ENCODE assay signal across 14 cellular contexts in the genomic region with DNA sequence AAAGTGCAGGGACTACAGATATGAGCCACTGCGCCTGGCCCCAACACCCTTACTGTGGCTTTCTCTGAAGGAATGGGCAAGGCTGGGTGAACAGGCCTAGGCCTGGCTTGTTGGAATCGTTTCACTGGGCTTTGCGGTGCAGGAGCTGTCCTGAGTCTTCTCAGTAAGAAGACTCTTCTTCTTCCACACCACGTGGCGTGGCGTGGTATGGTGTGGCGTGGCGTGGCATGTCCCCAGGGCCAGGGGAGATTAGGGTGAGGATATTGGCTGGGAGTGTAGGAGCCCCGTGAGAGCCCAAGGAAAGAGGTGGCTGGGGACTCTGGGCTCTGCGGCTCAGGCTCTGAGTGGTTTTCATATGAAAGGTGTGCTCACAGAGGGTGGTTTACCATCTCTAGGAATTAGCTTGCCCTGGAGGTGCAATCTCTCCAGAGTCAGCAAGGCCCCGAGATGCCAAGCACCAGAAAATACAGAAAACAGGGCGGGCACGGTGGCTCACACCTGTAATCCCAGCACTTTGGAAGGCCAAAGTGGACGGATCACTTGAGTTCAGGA.
DNase-seq lines count a peak whose midpoint lies in the region; ATAC-seq and TF ChIP-seq lines count a peak whose summit lies in the region.
"Had no signal": no experiment of that assay in that cellular context is flagged by ENCODE, and none has a peak within 500 bp of the region (broad histone marks: within the 10 kb centered on the region; RNA-seq: fewer than 3 reads in every experiment).

No MANE protein-coding gene starts in this region.

- peaks cover 8% of the 10 kb centered on the region for H3K36me3 Mint-ChIP-seq in chondrocyte (ENCODE audit: low read depth)

- no peaks in the 10 kb centered on the region for H3K27me3 Mint-ChIP-seq in chondrocyte (ENCODE audit: low read depth)
- H3K27me3 Mint-ChIP-seq: CD8-positive, alpha-beta memory T cell had no signal

- H3K4me3 Mint-ChIP-seq in chondrocyte (ENCODE audit: unreplicated experiment): no peak overlapping the region
- H3K4me3 Mint-ChIP-seq: CD8-positive, alpha-beta memory T cell had no signal

- H3K27ac Mint-ChIP-seq in chondrocyte (ENCODE audit: unreplicated experiment): no peak overlapping the region

- peak; percentile 37 for DNase-seq in Right ventricle myocardium inferior (ENCODE audit: missing footprints)
- DNase-seq in heart right ventricle: no peak
- DNase-seq in chondrocyte (ENCODE audit: low spot score): peak; percentile 77
- no peak for DNase-seq in neuronal stem cell (ENCODE audit: low spot score)
- no peak for DNase-seq in DMS 273 treated with DMSO at 0.1 percent for 48 hours (lab: John Stamatoyannopoulos, UW)
- no peak for DNase-seq in breast epithelium (ENCODE audit: low spot score in 2 of 2)
- DNase-seq: 8988T; AML-193; Caco-2; CD8-positive, alpha-beta memory T cell; DMS53; GF-D8 had no signal

- H3K36me3 ChIP-seq in heart right ventricle: peaks cover 0 to 70% (median 18%) of the 10 kb centered on the region in 9 donors
- H3K36me3 ChIP-seq in neuronal stem cell (replicated peaks in 1 of 2; ENCODE audit: control insufficient read depth in 2 of 2, insufficient read depth in 2 of 2, low read length in 2 of 2): no peaks in the 10 kb centered on the region
- H3K36me3 ChIP-seq in breast epithelium: no peaks in the 10 kb centered on the region
- H3K36me3 ChIP-seq: BLaER1 had no signal

- no peak for TF ChIP-seq POLR2A in breast epithelium (IDR thresholded peaks at IDR 0.05)

- H2BK12ac ChIP-seq in neuronal stem cell (ENCODE audit: low read length): peak overlapping the region; percentile 2

- no peaks in the 10 kb centered on the region for H3K9me3 ChIP-seq in heart right ventricle
- no peaks in the 10 kb centered on the region for H3K9me3 ChIP-seq in neuronal stem cell (replicated peaks in 1 of 2; ENCODE audit: control insufficient read depth in 2 of 2, insufficient read depth in 1 of 2, low read depth in 1 of 2, low read length in 2 of 2)
- no peaks in the 10 kb centered on the region for H3K9me3 ChIP-seq in breast epithelium
- H3K9me3 ChIP-seq: BLaER1, Caco-2 had no signal

- H3K9me3 Mint-ChIP-seq in chondrocyte (ENCODE audit: low read depth): no peaks in the 10 kb centered on the region
- H3K9me3 Mint-ChIP-seq: CD8-positive, alpha-beta memory T cell had no signal

- H3K27ac ChIP-seq in heart right ventricle: no peak overlapping the region
- H3K27ac ChIP-seq in neuronal stem cell (replicated peaks; ENCODE audit: low read length): no peak overlapping the region
- no peak overlapping the region for H3K27ac ChIP-seq in breast epithelium
- H3K27ac ChIP-seq: BLaER1 had no signal

- ATAC-seq in Right ventricle myocardium inferior (no peak), heart right ventricle (no peak), HG02884 (IDR thresholded peaks at IDR 0.05; ENCODE audit: unreplicated experiment) (no peak)

- H3K4ac ChIP-seq in neuronal stem cell (ENCODE audit: low read length): peak overlapping the region; percentile 29

- no peak overlapping the region for H2BK15ac ChIP-seq in neuronal stem cell (ENCODE audit: low read length)

- no peak overlapping the region for H4K91ac ChIP-seq in neuronal stem cell (ENCODE audit: low read depth, low read length, poor library complexity)

- H3K27me3 ChIP-seq in heart right ventricle (no peaks in the 10 kb centered on the region), neuronal stem cell (ENCODE audit: control insufficient read depth in 3 of 3, insufficient read depth in 3 of 3, low read depth in 1 of 3, low read length in 3 of 3) (peaks cover 0 to 3% (median 0%) of the 10 kb centered on the region in 3 experiments), breast epithelium (peaks cover 0 to 5% of the 10 kb centered on the region in 2 donors)
- H3K27me3 ChIP-seq: BLaER1 had no signal

- no peak overlapping the region for H2BK120ac ChIP-seq in neuronal stem cell (ENCODE audit: low read depth, low read length)

- intact Hi-C loops in Right ventricle myocardium inferior (cut with DNase I): no loop called here
- intact Hi-C loops in heart right ventricle (cut with DNase I): loop anchor here in 1 of 10 donors (10.0 kb wide), 1 partner anchor 230 kb away; no protein-coding TSS in a partner anchor
- intact Hi-C loops in breast epithelium (cut with DNase I; ENCODE audit: low total_unique reads): no loop called here

- H3K4me3 ChIP-seq in heart right ventricle: no peak overlapping the region
- H3K4me3 ChIP-seq in neuronal stem cell (ENCODE audit: low read length in 2 of 2): no peak overlapping the region
- H3K4me3 ChIP-seq in breast epithelium: no peak overlapping the region
- H3K4me3 ChIP-seq: BLaER1 had no signal

- no peak overlapping the region for H3K4me2 ChIP-seq in neuronal stem cell (ENCODE audit: insufficient read depth, low read length, poor library complexity, severe bottlenecking)
- H3K4me2 ChIP-seq: BLaER1 had no signal

- H3K9ac ChIP-seq in neuronal stem cell (ENCODE audit: low read depth, low read length, poor library complexity): peak overlapping the region; percentile 24
- H3K9ac ChIP-seq: BLaER1 had no signal

- no peak overlapping the region for H4K8ac ChIP-seq in neuronal stem cell (ENCODE audit: low read depth, low read length)

- H3K14ac ChIP-seq in neuronal stem cell (ENCODE audit: low read length): no peak overlapping the region

- TF ChIP-seq CTCF in heart right ventricle (IDR thresholded peaks at IDR 0.05): no peak
- no peak for TF ChIP-seq CTCF in chondrocyte (IDR thresholded peaks at IDR 0.05)
- TF ChIP-seq CTCF in breast epithelium (IDR thresholded peaks at IDR 0.05): no peak

- peaks cover 16% of the 10 kb centered on the region for H3K4me1 Mint-ChIP-seq in chondrocyte (ENCODE audit: low read depth)

- H3K18ac ChIP-seq in neuronal stem cell (ENCODE audit: low read length): no peak overlapping the region

- WGBS in heart right ventricle, 2 donors: 86 to 94% methylated on average over 14 of the region's 14 CpGs
- no CpG with 5 or more reads among the region's 14 CpGs for WGBS in neuronal stem cell (ENCODE audit: extremely low coverage in 2 of 2, insufficient read length in 2 of 2, insufficient replicate concordance in 1 of 2), 2 donors

- no peak overlapping the region for H2AK5ac ChIP-seq in neuronal stem cell (ENCODE audit: low read depth, low read length)

- no peak overlapping the region for H2BK5ac ChIP-seq in neuronal stem cell (ENCODE audit: low read length)

- H3K23ac ChIP-seq in neuronal stem cell (ENCODE audit: low read depth, low read length, poor library complexity): no peak overlapping the region

- H2AFZ ChIP-seq in neuronal stem cell (ENCODE audit: low read length): no peak overlapping the region

- peaks cover 0 to 8% (median 0%) of the 10 kb centered on the region in 9 donors for H3K4me1 ChIP-seq in heart right ventricle
- no peaks in the 10 kb centered on the region for H3K4me1 ChIP-seq in neuronal stem cell (ENCODE audit: control insufficient read depth in 2 of 2, insufficient read depth in 1 of 2, low read depth in 1 of 2, low read length in 2 of 2)
- H3K4me1 ChIP-seq in breast epithelium: no peaks in the 10 kb centered on the region
- H3K4me1 ChIP-seq: Caco-2 had no signal

- peaks cover 2% of the 10 kb centered on the region for H3K79me1 ChIP-seq in neuronal stem cell (ENCODE audit: low read depth, low read length)

Comparison
In these comparisons a context has a peak if more than half of its experiments do, and no peak if none do; other contexts are left out.
1. DNase-seq: peak in Right ventricle myocardium inferior (single experiment) and chondrocyte (single experiment); none in heart right ventricle (0 of 2), neuronal stem cell (single experiment), DMS 273 treated with DMSO at 0.1 percent for 48 hours (single experiment) and breast epithelium (0 of 2).